2 cellular contexts compared by ENCODE assay signal in genomic region chr11:66970371-66970807, GRCh38.
A peak's percentile ranks its signal among the peaks of the same experiment; 100 is the strongest.
TF ChIP-seq lines count a peak whose summit lies in the region.

No MANE protein-coding gene starts in this region.

TF ChIP-seq in HEK293, 187 proteins besides CTCF, POLR2A, EP300 and RAD21:
- TF ChIP-seq SETDB1 (IDR thresholded peaks at IDR 0.05; ENCODE audit: insufficient read length, low read length), result peak; percentile 82
- no peak for TF ChIP-seq ZNF157 (tag by site-specific recombination; IDR thresholded peaks at IDR 0.05)

TF ChIP-seq in WTC11, 78 proteins besides CTCF, POLR2A, EP300 and RAD21:
- TF ChIP-seq, protein P1, sequence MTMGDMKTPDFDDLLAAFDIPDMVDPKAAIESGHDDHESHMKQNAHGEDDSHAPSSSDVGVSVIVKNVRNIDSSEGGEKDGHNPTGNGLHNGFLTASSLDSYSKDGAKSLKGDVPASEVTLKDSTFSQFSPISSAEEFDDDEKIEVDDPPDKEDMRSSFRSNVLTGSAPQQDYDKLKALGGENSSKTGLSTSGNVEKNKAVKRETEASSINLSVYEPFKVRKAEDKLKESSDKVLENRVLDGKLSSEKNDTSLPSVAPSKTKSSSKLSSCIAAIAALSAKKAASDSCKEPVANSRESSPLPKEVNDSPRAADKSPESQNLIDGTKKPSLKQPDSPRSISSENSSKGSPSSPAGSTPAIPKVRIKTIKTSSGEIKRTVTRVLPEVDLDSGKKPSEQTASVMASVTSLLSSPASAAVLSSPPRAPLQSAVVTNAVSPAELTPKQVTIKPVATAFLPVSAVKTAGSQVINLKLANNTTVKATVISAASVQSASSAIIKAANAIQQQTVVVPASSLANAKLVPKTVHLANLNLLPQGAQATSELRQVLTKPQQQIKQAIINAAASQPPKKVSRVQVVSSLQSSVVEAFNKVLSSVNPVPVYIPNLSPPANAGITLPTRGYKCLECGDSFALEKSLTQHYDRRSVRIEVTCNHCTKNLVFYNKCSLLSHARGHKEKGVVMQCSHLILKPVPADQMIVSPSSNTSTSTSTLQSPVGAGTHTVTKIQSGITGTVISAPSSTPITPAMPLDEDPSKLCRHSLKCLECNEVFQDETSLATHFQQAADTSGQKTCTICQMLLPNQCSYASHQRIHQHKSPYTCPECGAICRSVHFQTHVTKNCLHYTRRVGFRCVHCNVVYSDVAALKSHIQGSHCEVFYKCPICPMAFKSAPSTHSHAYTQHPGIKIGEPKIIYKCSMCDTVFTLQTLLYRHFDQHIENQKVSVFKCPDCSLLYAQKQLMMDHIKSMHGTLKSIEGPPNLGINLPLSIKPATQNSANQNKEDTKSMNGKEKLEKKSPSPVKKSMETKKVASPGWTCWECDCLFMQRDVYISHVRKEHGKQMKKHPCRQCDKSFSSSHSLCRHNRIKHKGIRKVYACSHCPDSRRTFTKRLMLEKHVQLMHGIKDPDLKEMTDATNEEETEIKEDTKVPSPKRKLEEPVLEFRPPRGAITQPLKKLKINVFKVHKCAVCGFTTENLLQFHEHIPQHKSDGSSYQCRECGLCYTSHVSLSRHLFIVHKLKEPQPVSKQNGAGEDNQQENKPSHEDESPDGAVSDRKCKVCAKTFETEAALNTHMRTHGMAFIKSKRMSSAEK (CRISPR knock-in tag; IDR thresholded peaks at IDR 0.05; ENCODE audit: borderline replicate concordance), result no peak
- TF ChIP-seq, protein P2, sequence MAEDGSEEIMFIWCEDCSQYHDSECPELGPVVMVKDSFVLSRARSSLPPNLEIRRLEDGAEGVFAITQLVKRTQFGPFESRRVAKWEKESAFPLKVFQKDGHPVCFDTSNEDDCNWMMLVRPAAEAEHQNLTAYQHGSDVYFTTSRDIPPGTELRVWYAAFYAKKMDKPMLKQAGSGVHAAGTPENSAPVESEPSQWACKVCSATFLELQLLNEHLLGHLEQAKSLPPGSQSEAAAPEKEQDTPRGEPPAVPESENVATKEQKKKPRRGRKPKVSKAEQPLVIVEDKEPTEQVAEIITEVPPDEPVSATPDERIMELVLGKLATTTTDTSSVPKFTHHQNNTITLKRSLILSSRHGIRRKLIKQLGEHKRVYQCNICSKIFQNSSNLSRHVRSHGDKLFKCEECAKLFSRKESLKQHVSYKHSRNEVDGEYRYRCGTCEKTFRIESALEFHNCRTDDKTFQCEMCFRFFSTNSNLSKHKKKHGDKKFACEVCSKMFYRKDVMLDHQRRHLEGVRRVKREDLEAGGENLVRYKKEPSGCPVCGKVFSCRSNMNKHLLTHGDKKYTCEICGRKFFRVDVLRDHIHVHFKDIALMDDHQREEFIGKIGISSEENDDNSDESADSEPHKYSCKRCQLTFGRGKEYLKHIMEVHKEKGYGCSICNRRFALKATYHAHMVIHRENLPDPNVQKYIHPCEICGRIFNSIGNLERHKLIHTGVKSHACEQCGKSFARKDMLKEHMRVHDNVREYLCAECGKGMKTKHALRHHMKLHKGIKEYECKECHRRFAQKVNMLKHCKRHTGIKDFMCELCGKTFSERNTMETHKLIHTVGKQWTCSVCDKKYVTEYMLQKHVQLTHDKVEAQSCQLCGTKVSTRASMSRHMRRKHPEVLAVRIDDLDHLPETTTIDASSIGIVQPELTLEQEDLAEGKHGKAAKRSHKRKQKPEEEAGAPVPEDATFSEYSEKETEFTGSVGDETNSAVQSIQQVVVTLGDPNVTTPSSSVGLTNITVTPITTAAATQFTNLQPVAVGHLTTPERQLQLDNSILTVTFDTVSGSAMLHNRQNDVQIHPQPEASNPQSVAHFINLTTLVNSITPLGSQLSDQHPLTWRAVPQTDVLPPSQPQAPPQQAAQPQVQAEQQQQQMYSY (CRISPR knock-in tag; IDR thresholded peaks at IDR 0.05), result no peak
- TF ChIP-seq, protein P3, sequence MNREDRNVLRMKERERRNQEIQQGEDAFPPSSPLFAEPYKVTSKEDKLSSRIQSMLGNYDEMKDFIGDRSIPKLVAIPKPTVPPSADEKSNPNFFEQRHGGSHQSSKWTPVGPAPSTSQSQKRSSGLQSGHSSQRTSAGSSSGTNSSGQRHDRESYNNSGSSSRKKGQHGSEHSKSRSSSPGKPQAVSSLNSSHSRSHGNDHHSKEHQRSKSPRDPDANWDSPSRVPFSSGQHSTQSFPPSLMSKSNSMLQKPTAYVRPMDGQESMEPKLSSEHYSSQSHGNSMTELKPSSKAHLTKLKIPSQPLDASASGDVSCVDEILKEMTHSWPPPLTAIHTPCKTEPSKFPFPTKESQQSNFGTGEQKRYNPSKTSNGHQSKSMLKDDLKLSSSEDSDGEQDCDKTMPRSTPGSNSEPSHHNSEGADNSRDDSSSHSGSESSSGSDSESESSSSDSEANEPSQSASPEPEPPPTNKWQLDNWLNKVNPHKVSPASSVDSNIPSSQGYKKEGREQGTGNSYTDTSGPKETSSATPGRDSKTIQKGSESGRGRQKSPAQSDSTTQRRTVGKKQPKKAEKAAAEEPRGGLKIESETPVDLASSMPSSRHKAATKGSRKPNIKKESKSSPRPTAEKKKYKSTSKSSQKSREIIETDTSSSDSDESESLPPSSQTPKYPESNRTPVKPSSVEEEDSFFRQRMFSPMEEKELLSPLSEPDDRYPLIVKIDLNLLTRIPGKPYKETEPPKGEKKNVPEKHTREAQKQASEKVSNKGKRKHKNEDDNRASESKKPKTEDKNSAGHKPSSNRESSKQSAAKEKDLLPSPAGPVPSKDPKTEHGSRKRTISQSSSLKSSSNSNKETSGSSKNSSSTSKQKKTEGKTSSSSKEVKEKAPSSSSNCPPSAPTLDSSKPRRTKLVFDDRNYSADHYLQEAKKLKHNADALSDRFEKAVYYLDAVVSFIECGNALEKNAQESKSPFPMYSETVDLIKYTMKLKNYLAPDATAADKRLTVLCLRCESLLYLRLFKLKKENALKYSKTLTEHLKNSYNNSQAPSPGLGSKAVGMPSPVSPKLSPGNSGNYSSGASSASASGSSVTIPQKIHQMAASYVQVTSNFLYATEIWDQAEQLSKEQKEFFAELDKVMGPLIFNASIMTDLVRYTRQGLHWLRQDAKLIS (CRISPR knock-in tag; IDR thresholded peaks at IDR 0.05; ENCODE audit: borderline replicate concordance), result no peak
- TF ChIP-seq KAT7 (CRISPR knock-in tag; IDR thresholded peaks at IDR 0.05; ENCODE audit: borderline replicate concordance), result no peak
- no peak for TF ChIP-seq JAZF1 (CRISPR knock-in tag; IDR thresholded peaks at IDR 0.05)
- TF ChIP-seq, protein P4, sequence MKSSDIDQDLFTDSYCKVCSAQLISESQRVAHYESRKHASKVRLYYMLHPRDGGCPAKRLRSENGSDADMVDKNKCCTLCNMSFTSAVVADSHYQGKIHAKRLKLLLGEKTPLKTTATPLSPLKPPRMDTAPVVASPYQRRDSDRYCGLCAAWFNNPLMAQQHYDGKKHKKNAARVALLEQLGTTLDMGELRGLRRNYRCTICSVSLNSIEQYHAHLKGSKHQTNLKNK (CRISPR knock-in tag; IDR thresholded peaks at IDR 0.05), result no peak
- no peak for TF ChIP-seq JUN (CRISPR knock-in tag; IDR thresholded peaks at IDR 0.05)
- no peak for TF ChIP-seq SOX15 (CRISPR knock-in tag; IDR thresholded peaks at IDR 0.05)
- TF ChIP-seq ETV6 (CRISPR knock-in tag; IDR thresholded peaks at IDR 0.05), result no peak
- TF ChIP-seq NR2C2 (CRISPR knock-in tag; IDR thresholded peaks at IDR 0.05), result no peak
- no peak for TF ChIP-seq ZNF396 (CRISPR knock-in tag; IDR thresholded peaks at IDR 0.05; ENCODE audit: borderline replicate concordance)
- TF ChIP-seq ZNF121 (CRISPR knock-in tag; IDR thresholded peaks at IDR 0.05), result no peak
- no peak for TF ChIP-seq TCF7 (CRISPR knock-in tag; IDR thresholded peaks at IDR 0.05; ENCODE audit: low read depth)
- TF ChIP-seq, protein P5, sequence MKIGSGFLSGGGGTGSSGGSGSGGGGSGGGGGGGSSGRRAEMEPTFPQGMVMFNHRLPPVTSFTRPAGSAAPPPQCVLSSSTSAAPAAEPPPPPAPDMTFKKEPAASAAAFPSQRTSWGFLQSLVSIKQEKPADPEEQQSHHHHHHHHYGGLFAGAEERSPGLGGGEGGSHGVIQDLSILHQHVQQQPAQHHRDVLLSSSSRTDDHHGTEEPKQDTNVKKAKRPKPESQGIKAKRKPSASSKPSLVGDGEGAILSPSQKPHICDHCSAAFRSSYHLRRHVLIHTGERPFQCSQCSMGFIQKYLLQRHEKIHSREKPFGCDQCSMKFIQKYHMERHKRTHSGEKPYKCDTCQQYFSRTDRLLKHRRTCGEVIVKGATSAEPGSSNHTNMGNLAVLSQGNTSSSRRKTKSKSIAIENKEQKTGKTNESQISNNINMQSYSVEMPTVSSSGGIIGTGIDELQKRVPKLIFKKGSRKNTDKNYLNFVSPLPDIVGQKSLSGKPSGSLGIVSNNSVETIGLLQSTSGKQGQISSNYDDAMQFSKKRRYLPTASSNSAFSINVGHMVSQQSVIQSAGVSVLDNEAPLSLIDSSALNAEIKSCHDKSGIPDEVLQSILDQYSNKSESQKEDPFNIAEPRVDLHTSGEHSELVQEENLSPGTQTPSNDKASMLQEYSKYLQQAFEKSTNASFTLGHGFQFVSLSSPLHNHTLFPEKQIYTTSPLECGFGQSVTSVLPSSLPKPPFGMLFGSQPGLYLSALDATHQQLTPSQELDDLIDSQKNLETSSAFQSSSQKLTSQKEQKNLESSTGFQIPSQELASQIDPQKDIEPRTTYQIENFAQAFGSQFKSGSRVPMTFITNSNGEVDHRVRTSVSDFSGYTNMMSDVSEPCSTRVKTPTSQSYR (CRISPR knock-in tag; IDR thresholded peaks at IDR 0.05), result no peak
